Comparison of ENCODE assay signal across 19 cellular contexts in genomic region chr18:293557-293956, GRCh38. TPM values are rescaled to one million over a fixed set of nuclear protein-coding genes. Genes with fewer than 3 reads are reported as not detected.
A peak's percentile ranks its signal among the peaks of the same experiment; 100 is the strongest.
DNase-seq lines count a peak whose midpoint lies in the region; ATAC-seq, FAIRE-seq and TF ChIP-seq lines count a peak whose summit lies in the region.
"Had no signal": no experiment of that assay in that cellular context is flagged by ENCODE, and none has a peak within 500 bp of the region (broad histone marks: within the 10 kb centered on the region; RNA-seq: fewer than 3 reads in every experiment).

No MANE protein-coding gene starts in this region.

- no peaks in the 10 kb centered on the region for H3K79me1 ChIP-seq in IMR-90 (ENCODE audit: low read depth in 1 of 2, low read length in 2 of 2)

- H3K36me3 ChIP-seq in IMR-90 (ENCODE audit: control insufficient read depth, insufficient read depth, low read length) (no peaks in the 10 kb centered on the region), endothelial cell of umbilical vein (ENCODE audit: control insufficient read depth in 2 of 2, extremely low read depth in 1 of 2, insufficient read depth in 2 of 2, low read length in 2 of 2) (no peaks in the 10 kb centered on the region)
- H3K36me3 ChIP-seq: neural progenitor cell had no signal

- H3K4me2 ChIP-seq in IMR-90 (ENCODE audit: low read depth, low read length) (no peak overlapping the region), endothelial cell of umbilical vein (ENCODE audit: insufficient read depth, low read length) (no peak overlapping the region)
- H3K4me2 ChIP-seq: neural progenitor cell had no signal

- dilution Hi-C loops in IMR-90 (cut with HindIII; ENCODE audit: low sequenced_read_pairs, unreplicated experiment): no loop called here
- dilution Hi-C loops in endothelial cell of umbilical vein (cut with MboI; ENCODE audit: extremely low pct_ligation_motif_present, low sequenced_read_pairs): no loop called here

- H3K4me1 ChIP-seq in IMR-90 (ENCODE audit: control insufficient read depth, insufficient read depth, low read length) (no peaks in the 10 kb centered on the region), endothelial cell of umbilical vein (ENCODE audit: control insufficient read depth, extremely low read depth, insufficient read depth, low read length) (peaks cover 11% of the 10 kb centered on the region)
- H3K4me1 ChIP-seq: neural progenitor cell had no signal

- no peaks in the 10 kb centered on the region for H3K79me2 ChIP-seq in endothelial cell of umbilical vein (ENCODE audit: control insufficient read depth, insufficient read depth, low read length)

- CTCF ChIA-PET in IMR-90 (lab: Yijun Ruan, JAX): interaction anchor here (0.9 to 1.5 kb wide), 3 partner anchors 211 to 331 kb away, joined by 3 to 4 read pairs (median 3); no protein-coding TSS in a partner anchor
- CTCF ChIA-PET in endothelial cell of umbilical vein (lab: Charles Lee): interaction anchor here (0.9 to 3.7 kb wide), 19 partner anchors 10 to 545 kb away, joined by 3 to 82 read pairs (median 5); no protein-coding TSS in a partner anchor

- H2AK9ac ChIP-seq in IMR-90 (replicated peaks; ENCODE audit: low read depth, low read length, poor library complexity): no peak overlapping the region

- H2BK15ac ChIP-seq in IMR-90 (ENCODE audit: low read depth, low read length): no peak overlapping the region

- no peak overlapping the region for H4K91ac ChIP-seq in IMR-90 (ENCODE audit: insufficient read depth, low read depth, low read length)

- no peak overlapping the region for H2BK5ac ChIP-seq in IMR-90 (ENCODE audit: low read depth, low read length, poor library complexity, severe bottlenecking)

- H3K9ac ChIP-seq in IMR-90 (ENCODE audit: low read depth, low read length): no peak overlapping the region
- no peak overlapping the region for H3K9ac ChIP-seq in endothelial cell of umbilical vein (replicated peaks; ENCODE audit: extremely low read depth, insufficient read depth, low read length)
- H3K9ac ChIP-seq: neural progenitor cell had no signal

- peak; percentile 21 for DNase-seq in AG09309 (ENCODE audit: low read depth)
- peak; percentile 29 for DNase-seq in IMR-90
- DNase-seq in endothelial cell of umbilical vein (ENCODE audit: low read depth, low spot score): peak; percentile 33
- peak; percentile 16 to 21 for DNase-seq in lung microvascular endothelial cell (ENCODE audit: low read depth in 2 of 2)
- DNase-seq in glomerular visceral epithelial cell (ENCODE audit: extremely low spot score): no peak
- DNase-seq in NCI-H2029 treated with DMSO at 0.1 percent for 48 hours (lab: John Stamatoyannopoulos, UW): no peak
- DNase-seq: ACHN; activated CD4-positive, alpha-beta T cell treated with anti-CD3 and anti-CD28 coated beads, Interleukin-2, amount 50 U/mL, for 4 hours; activated T-cell treated with anti-CD3 and anti-CD28 coated beads for 4 hours; kidney; NCI-H345; NK-92 treated with Interleukin-12 subunit alpha and Interleukin-12 subunit beta, amount 100 ng/mL, for 24 hours; right cardiac atrium had no signal

- H2AFZ ChIP-seq in IMR-90 (replicated peaks; ENCODE audit: low read length, poor library complexity) (no peak overlapping the region), endothelial cell of umbilical vein (ENCODE audit: low read depth, low read length) (no peak overlapping the region)
- H2AFZ ChIP-seq: neural progenitor cell had no signal

- H3K4me3 ChIP-seq in AG09309 (ENCODE audit: control insufficient read depth, low read depth, low read length) (no peak overlapping the region), IMR-90 (ENCODE audit: insufficient read depth, low read depth, low read length) (no peak overlapping the region), endothelial cell of umbilical vein (replicated peaks in 1 of 3; ENCODE audit: insufficient read depth in 1 of 3, low read depth in 1 of 3, low read length in 3 of 3) (no peak overlapping the region)
- H3K4me3 ChIP-seq: neural progenitor cell had no signal

- H2BK120ac ChIP-seq in IMR-90 (ENCODE audit: low read depth, low read length): no peak overlapping the region

- no peak overlapping the region for H2AK5ac ChIP-seq in IMR-90 (ENCODE audit: low read depth, low read length)

- WGBS in IMR-90 (ENCODE audit: extremely low coverage in 2 of 2, insufficient read length in 1 of 2), 2 experiments: no CpG with 5 or more reads among the region's 4 CpGs

- no peak overlapping the region for H3K18ac ChIP-seq in IMR-90 (ENCODE audit: low read depth, low read length)

- no peak overlapping the region for H4K5ac ChIP-seq in IMR-90 (ENCODE audit: low read depth, low read length)

- H3K27me3 ChIP-seq in IMR-90 (ENCODE audit: control insufficient read depth, insufficient read depth, low read length) (peaks cover 46% of the 10 kb centered on the region), endothelial cell of umbilical vein (ENCODE audit: control insufficient read depth in 2 of 2, insufficient read depth in 2 of 2, low read length in 2 of 2) (no peaks in the 10 kb centered on the region)
- H3K27me3 ChIP-seq: neural progenitor cell had no signal

- peak; percentile 17 for TF ChIP-seq CTCF in AG09309 (IDR thresholded peaks at IDR 0.05; ENCODE audit: control insufficient read depth, insufficient read depth, low read depth, low read length, missing control alignments)
- TF ChIP-seq CTCF in IMR-90 (conservative IDR thresholded peaks at IDR 0.05; ENCODE audit: low read depth, low read length): no peak; the same call in 1 of the 2 replicates
- no peak for TF ChIP-seq CTCF in endothelial cell of umbilical vein (IDR thresholded peaks at IDR 0.05; ENCODE audit: extremely low read depth in 1 of 2, insufficient read depth in 1 of 2, low read depth in 1 of 2, low read length in 2 of 2)

- TF ChIP-seq POLR2A in IMR-90 (IDR thresholded peaks at IDR 0.05; ENCODE audit: low read depth, low read length) (no peak), endothelial cell of umbilical vein (IDR thresholded peaks at IDR 0.05; ENCODE audit: low read depth, low read length) (no peak)

- FAIRE-seq in endothelial cell of umbilical vein (lab: Jason Lieb, UNC): no peak
- FAIRE-seq: endometrium, kidney had no signal

- POLR2A ChIA-PET in IMR-90 (lab: Charles Lee; ENCODE audit: unreplicated experiment): no interaction called here
- POLR2A ChIA-PET in endothelial cell of umbilical vein (lab: Charles Lee): no interaction called here

- intact Hi-C loops in IMR-90 (cut with micrococcal nuclease): no loop called here
- intact Hi-C loops in endothelial cell of umbilical vein (cut with micrococcal nuclease): no loop called here

- H3K27ac ChIP-seq in IMR-90 (ENCODE audit: insufficient read depth, low read length) (no peak overlapping the region), endothelial cell of umbilical vein (ENCODE audit: insufficient read depth, low read depth, low read length) (no peak overlapping the region)
- H3K27ac ChIP-seq: neural progenitor cell, RWPE1 had no signal

- H3K9me3 ChIP-seq in IMR-90 (ENCODE audit: control insufficient read depth, insufficient read depth, low read length) (no peaks in the 10 kb centered on the region), endothelial cell of umbilical vein (replicated peaks; ENCODE audit: control insufficient read depth, insufficient read depth, low read length) (no peaks in the 10 kb centered on the region)

- BruUV-seq in IMR-90 (replicated peaks; lab: Mats Ljungman, UMichigan) (no TSS peak), endothelial cell of umbilical vein (replicated peaks; lab: Mats Ljungman, UMichigan) (no TSS peak)

- TF ChIP-seq RAD21 in IMR-90 (IDR thresholded peaks at IDR 0.05; ENCODE audit: low read length): peak; percentile 45

- H3K23ac ChIP-seq in IMR-90 (ENCODE audit: low read depth, low read length): no peak overlapping the region

- no peak overlapping the region for H3K4ac ChIP-seq in IMR-90 (ENCODE audit: low read depth, low read length)

- no peak overlapping the region for H3K14ac ChIP-seq in IMR-90 (replicated peaks; ENCODE audit: low read depth, low read length)

- ATAC-seq in IMR-90 (ENCODE audit: low read depth) (no peak), GM18858 (IDR thresholded peaks at IDR 0.05; ENCODE audit: unreplicated experiment) (no peak), GM18868 (IDR thresholded peaks at IDR 0.05; ENCODE audit: unreplicated experiment) (no peak)
- ATAC-seq: activated naive CD4-positive, alpha-beta T cell treated with anti-CD3 and anti-CD28 coated beads, Interleukin-2, amount 50 U/mL, for 72 hours had no signal

- no peak overlapping the region for H3K56ac ChIP-seq in IMR-90 (ENCODE audit: extremely low read depth, insufficient read depth, low read length)

- H4K20me1 ChIP-seq in IMR-90 (ENCODE audit: insufficient read depth, low read length) (no peaks in the 10 kb centered on the region), endothelial cell of umbilical vein (replicated peaks; ENCODE audit: control insufficient read depth, extremely low read depth, insufficient read depth, low read length) (no peaks in the 10 kb centered on the region)

- no peak overlapping the region for H4K8ac ChIP-seq in IMR-90 (ENCODE audit: low read depth in 2 of 2, low read length in 2 of 2)

- H2BK20ac ChIP-seq in IMR-90 (ENCODE audit: low read depth, low read length): no peak overlapping the region

- no peaks in the 10 kb centered on the region for H3K9me1 ChIP-seq in IMR-90 (ENCODE audit: insufficient read depth, low read length)
- H3K9me1 ChIP-seq in endothelial cell of umbilical vein (replicated peaks; ENCODE audit: control insufficient read depth, extremely low read depth, insufficient read depth, low read length): no peaks in the 10 kb centered on the region

- in situ Hi-C loops in IMR-90 (cut with MboI; ENCODE audit: low sequenced_read_pairs): no loop called here

TF ChIP-seq in IMR-90, 13 proteins besides CTCF, POLR2A, EP300 and RAD21 (continues in another document):
- no peak for TF ChIP-seq BHLHE40 (IDR thresholded peaks at IDR 0.05; ENCODE audit: low read depth, low read length)

TF ChIP-seq in endothelial cell of umbilical vein, 7 proteins besides CTCF, POLR2A, EP300 and RAD21 (continues in another document):
- TF ChIP-seq EZH2 (IDR thresholded peaks at IDR 0.05; ENCODE audit: borderline replicate concordance, low read depth, low read length, severe bottlenecking) (no peak), GATA2 (IDR thresholded peaks at IDR 0.05; ENCODE audit: insufficient read depth, insufficient read length, low read depth, low read length) (no peak)

RNA-seq across cellular contexts. Expression of gene THOC1, which starts 25.7 kb away (rescaled TPM):
- total RNA-seq in IMR-90 (2012; rRNA removed) (13.3 and 27.2 TPM in 2 replicates), endothelial cell of umbilical vein (43.5 and 50.5 TPM in 2 replicates), lung microvascular endothelial cell (16.3 and 26.0 TPM in 2 replicates)
- polyA plus RNA-seq in IMR-90 (2012; rRNA removed) (14.1 and 15.8 TPM in 2 replicates), endothelial cell of umbilical vein (8.8 and 12.0 TPM in 2 replicates)
- polyA plus RNA-seq in IMR-90 (2012; cell fraction: cytosol; rRNA removed): 0.35 and 0.88 TPM in 2 replicates
- polyA plus RNA-seq in IMR-90 (2012; cell fraction: nucleus; rRNA removed; ENCODE audit: low replicate concordance): 3.1 and 32.8 TPM in 2 replicates
- 13.9 and 14.3 TPM in 2 replicates for polyA plus RNA-seq in endothelial cell of umbilical vein (2011; cell fraction: cytosol; rRNA removed)
- polyA plus RNA-seq in endothelial cell of umbilical vein (2011; cell fraction: nucleus; rRNA removed): 90.8 and 133 TPM in 2 replicates
- polyA plus RNA-seq in endothelial cell of umbilical vein (2012): 24.4 and 39.3 TPM in 2 replicates
- 27.7 and 34.7 TPM in 2 replicates for polyA minus RNA-seq in endothelial cell of umbilical vein
- 16.6 TPM for polyA minus RNA-seq in endothelial cell of umbilical vein (2011; cell fraction: cytosol; rRNA and poly(A)+ RNA removed)
- 86.4 and 117 TPM in 2 replicates for polyA minus RNA-seq in endothelial cell of umbilical vein (2011; cell fraction: nucleus; rRNA and poly(A)+ RNA removed)

Comparison
In these comparisons a context has a peak if more than half of its experiments do, and no peak if none do; other contexts are left out.
1. DNase-seq: peak in AG09309 (single experiment), IMR-90 (single experiment), endothelial cell of umbilical vein (single experiment) and lung microvascular endothelial cell (2 of 2); none in glomerular visceral epithelial cell (single experiment) and NCI-H2029 treated with DMSO at 0.1 percent for 48 hours (single experiment).